33 cellular contexts compared by ENCODE assay signal in the genomic region with DNA sequence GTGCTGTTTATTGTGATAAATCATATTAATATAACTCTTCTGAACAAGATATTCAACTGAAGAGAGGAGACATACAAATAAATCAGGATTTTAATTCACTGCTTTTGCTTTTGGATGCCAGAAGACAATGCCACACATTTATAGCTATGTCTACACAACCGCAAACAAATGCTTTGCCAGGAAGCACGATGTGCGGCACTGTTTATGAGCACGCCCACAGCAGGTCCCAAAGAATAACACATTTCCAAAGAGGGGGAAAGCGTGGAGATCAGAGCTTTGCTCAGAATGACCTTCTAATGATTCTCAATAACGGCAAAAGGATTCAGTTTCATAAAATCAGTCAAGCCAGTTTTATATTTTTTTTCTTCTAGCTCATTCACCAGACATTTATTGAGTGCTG. TPM values are rescaled to one million over a fixed set of nuclear protein-coding genes. Genes with fewer than 3 reads are reported as not detected.
"Had no signal": no experiment of that assay in that cellular context is flagged by ENCODE, and none has a peak within 500 bp of the region (broad histone marks: within the 10 kb centered on the region; RNA-seq: fewer than 3 reads in every experiment).

No MANE protein-coding gene starts in this region.

- H2AFZ ChIP-seq: hepatocyte had no signal

- H3K9me3 ChIP-seq: colonic mucosa, pancreas, prostate gland, stomach, tibial artery, upper lobe of right lung had no signal

- DNase-seq: activated CD4-positive, alpha-beta T cell treated with anti-CD3 and anti-CD28 coated beads for 36 hours; activated CD4-positive, CD25-positive, alpha-beta regulatory T cell; activated CD8-positive, alpha-beta memory T cell treated with anti-CD3 and anti-CD28 coated beads, Interleukin-2, amount 10 ng/mL, durations not matched to agents 7 days and 5 days; activated CD8-positive, alpha-beta T cell treated with anti-CD3 and anti-CD28 coated beads, Interleukin-2, amount 10 ng/mL, durations not matched to agents 7 days and 5 days; activated naive CD8-positive, alpha-beta T cell treated with anti-CD3 and anti-CD28 coated beads, Interleukin-2, amount 50 U/mL, for 24 hours; activated T-cell treated with anti-CD3 and anti-CD28 coated beads, Interleukin-2, amount 50 U/mL, for 48 hours; amygdala; colonic mucosa; effector CD8-positive, alpha-beta T cell; immature natural killer cell; naive thymus-derived CD4-positive, alpha-beta T cell; nucleus accumbens; pancreas; retina; stimulated activated CD4-positive, alpha-beta T cell treated with anti-CD3 and anti-CD28 coated beads, Interleukin-15, amount 100 ng/mL, for 24 hours; stimulated activated CD4-positive, alpha-beta T cell treated with anti-CD3 and anti-CD28 coated beads, Interleukin-2, amount 100 ng/mL, for 24 hours; stimulated activated naive B cell treated with anti-CD40 and anti-IgM and Interleukin-4, amounts not matched to agents 10 μg/mL and 1 μg/mL and 100 μg/mL, for 72 hours; stomach; tibial artery; upper lobe of right lung had no signal

- H3K27me3 ChIP-seq: colonic mucosa, gastroesophageal sphincter, hepatocyte, pancreas, stomach, tibial artery, upper lobe of right lung had no signal

- H3K4me1 ChIP-seq: colonic mucosa, gastroesophageal sphincter, pancreas, prostate gland, stomach, tibial artery, upper lobe of right lung had no signal

- ATAC-seq: activated CD4-positive, alpha-beta T cell treated with anti-CD3 and anti-CD28 coated beads for 36 hours; activated CD8-positive, alpha-beta memory T cell treated with anti-CD3 and anti-CD28 coated beads, Interleukin-2, amount 10 ng/mL, durations not matched to agents 7 days and 5 days; activated CD8-positive, alpha-beta T cell treated with anti-CD3 and anti-CD28 coated beads, Interleukin-2, amount 10 ng/mL, durations not matched to agents 7 days and 5 days; activated naive CD8-positive, alpha-beta T cell treated with anti-CD3 and anti-CD28 coated beads, Interleukin-2, amount 50 U/mL, for 24 hours; gastroesophageal sphincter; naive thymus-derived CD4-positive, alpha-beta T cell; pancreas; sciatic nerve; stimulated activated naive B cell treated with anti-CD40 and anti-IgM and Interleukin-4, amounts not matched to agents 10 μg/mL and 1 μg/mL and 100 μg/mL, for 72 hours; upper lobe of right lung had no signal

- H3K36me3 ChIP-seq: colonic mucosa, gastroesophageal sphincter, pancreas, prostate gland, stomach, tibial artery, upper lobe of right lung had no signal

- H3K4me2 ChIP-seq: hepatocyte had no signal

- H3K4me3 ChIP-seq: colonic mucosa, gastroesophageal sphincter, hepatocyte, pancreas, prostate gland, stomach, tibial artery, upper lobe of right lung had no signal

- H3K79me2 ChIP-seq: hepatocyte had no signal

- FAIRE-seq: endometrium, pancreas had no signal

- H3K27ac ChIP-seq: colonic mucosa, gastroesophageal sphincter, hepatocyte, pancreas, prostate gland, stomach, tibial artery, upper lobe of right lung had no signal

RNA-seq across cellular contexts. Expression of a gene that starts 16.7 kb away (rescaled TPM):
- total RNA-seq: activated CD4-positive, alpha-beta T cell treated with anti-CD3 and anti-CD28 coated beads for 36 hours; activated CD8-positive, alpha-beta memory T cell treated with anti-CD3 and anti-CD28 coated beads, Interleukin-2, amount 10 ng/mL, durations not matched to agents 7 days and 5 days; activated CD8-positive, alpha-beta T cell treated with anti-CD3 and anti-CD28 coated beads, Interleukin-2, amount 10 ng/mL, durations not matched to agents 7 days and 5 days; activated T-helper 2 cell treated with anti-CD3 and anti-CD28 coated beads, Interferon-gamma antibody, Interleukin-2, Interleukin-4, amounts not matched to agents 10 μg/mL and 5 μg/mL and 100 μg/mL, durations not matched to agents 14 hours and 24 hours and 36 hours; bronchial epithelial cell; dermis microvascular lymphatic vessel endothelial cell; epithelial cell of proximal tubule; gastroesophageal sphincter; kidney epithelial cell; lower leg skin; mesothelial cell of epicardium; naive thymus-derived CD4-positive, alpha-beta T cell; neural crest cell; prostate gland; sciatic nerve; upper lobe of right lung had no signal
- polyA plus RNA-seq: immature natural killer cell; naive thymus-derived CD4-positive, alpha-beta T cell; pancreas had no signal
